In the genomic region with DNA sequence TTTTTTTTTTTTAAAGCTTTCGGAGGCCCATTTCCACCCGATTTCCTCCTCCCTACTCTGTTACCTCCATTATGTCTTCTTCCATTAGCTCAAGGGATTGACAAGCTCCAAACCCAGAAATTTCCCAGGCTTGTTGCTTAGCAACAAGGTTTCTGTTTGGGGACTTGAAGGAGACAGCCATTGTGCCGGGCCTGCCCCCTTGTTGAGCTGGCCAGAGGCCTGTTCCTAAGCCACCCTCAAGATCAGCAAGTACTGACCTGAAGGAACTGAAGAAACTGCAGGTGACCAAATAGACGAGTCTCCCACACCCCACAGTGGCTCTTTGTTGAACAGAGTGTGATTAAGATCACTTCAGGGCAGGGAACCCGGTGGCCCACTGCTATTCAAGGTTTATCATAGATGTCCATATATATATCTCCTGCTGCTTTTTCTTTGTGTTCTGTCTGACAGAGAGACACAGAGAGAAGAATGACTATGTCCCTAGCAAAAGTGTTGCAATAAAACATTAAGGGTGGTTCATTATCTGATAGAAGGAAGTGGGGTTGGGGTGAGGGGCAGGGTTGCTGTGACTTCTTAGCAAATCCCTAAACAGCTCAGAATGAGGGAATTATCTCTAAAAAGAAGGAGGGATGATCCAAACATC, we compare ENCODE assay signal across 10 cellular contexts.
DNase-seq lines count a peak whose midpoint lies in the region; ATAC-seq, FAIRE-seq and TF ChIP-seq lines count a peak whose summit lies in the region.
"Had no signal": no experiment of that assay in that cellular context is flagged by ENCODE, and none has a peak within 500 bp of the region (broad histone marks: within the 10 kb centered on the region; RNA-seq: fewer than 3 reads in every experiment).

No MANE protein-coding gene starts in this region.

- H3K36me3 ChIP-seq in heart right ventricle (peaks cover 0 to 9% (median 0%) of the 10 kb centered on the region in 9 donors), skeletal muscle tissue (ENCODE audit: control insufficient read depth in 3 of 3, insufficient read depth in 3 of 3, low read length in 3 of 3) (peaks cover 0 to 2% (median 0%) of the 10 kb centered on the region in 3 donors)

- H3K27ac ChIP-seq in heart right ventricle, result peak overlapping the region in 9 of 10 donors; percentile 37 to 75 (median 59)
- peak overlapping the region; percentile 23 for H3K27ac ChIP-seq in skeletal muscle tissue (ENCODE audit: low read depth, low read length)
- H3K27ac ChIP-seq: SJCRH30 had no signal

- H3K4me1 ChIP-seq in heart right ventricle (peaks cover 17 to 68% (median 41%) of the 10 kb centered on the region in 9 donors), skeletal muscle tissue (ENCODE audit: control insufficient read depth in 3 of 3, insufficient read depth in 3 of 3, low read length in 3 of 3) (peaks cover 26 to 33% (median 29%) of the 10 kb centered on the region in 3 donors)

- 39 to 41% methylated on average over 5 of the region's 5 CpGs for WGBS in heart right ventricle, 2 donors

- H3K27me3 ChIP-seq in heart right ventricle (no peaks in the 10 kb centered on the region), skeletal muscle tissue (ENCODE audit: control insufficient read depth in 3 of 3, insufficient read depth in 3 of 3, low read length in 3 of 3) (no peaks in the 10 kb centered on the region)
- H3K27me3 ChIP-seq: SJCRH30 had no signal

- ATAC-seq in heart right ventricle (peak in 7 of 8 donors; percentile 10 to 61 (median 37)), GM18873 (IDR thresholded peaks at IDR 0.05; ENCODE audit: low FRiP score, unreplicated experiment) (no peak)

- H3K9me3 ChIP-seq in heart right ventricle (peaks cover 0 to 4% (median 0%) of the 10 kb centered on the region in 11 donors), skeletal muscle tissue (ENCODE audit: control insufficient read depth in 3 of 3, low read length in 3 of 3) (no peaks in the 10 kb centered on the region)

- DNase-seq in NCI-H1092 treated with DMSO at 0.1 percent for 48 hours (lab: John Stamatoyannopoulos, UW) (peak; percentile 49), NCI-H1092 (lab: John Stamatoyannopoulos, UW) (no peak), SK-N-DZ (ENCODE audit: low spot score) (peak; percentile 96), heart right ventricle (no peak), frontal cortex (ENCODE audit: low spot score in 2 of 2) (no peak), NK-92 (lab: John Stamatoyannopoulos, UW; ENCODE audit: unreplicated experiment) (no peak)
- DNase-seq: activated T-cell treated with anti-CD3 and anti-CD28 coated beads for 4 hours had no signal

- no peak overlapping the region for H3K9ac ChIP-seq in skeletal muscle tissue (ENCODE audit: low read depth in 1 of 3, low read length in 3 of 3)

- FAIRE-seq in frontal cortex (lab: Jason Lieb, UNC), result no peak

- no peak for TF ChIP-seq CTCF in heart right ventricle (IDR thresholded peaks at IDR 0.05)

- intact Hi-C loops in heart right ventricle (cut with DNase I), result loop anchor here in 1 of 10 donors (10.0 kb wide), 1 partner anchor 62 kb away; no protein-coding TSS in a partner anchor

- H3K4me3 ChIP-seq in heart right ventricle (no peak overlapping the region), skeletal muscle tissue (ENCODE audit: low read length in 3 of 3) (no peak overlapping the region)
- H3K4me3 ChIP-seq: SJCRH30 had no signal

Comparison
In these comparisons a context has a peak if more than half of its experiments do, and no peak if none do; other contexts are left out.
1. DNase-seq: peak in NCI-H1092 treated with DMSO at 0.1 percent for 48 hours (single experiment) and SK-N-DZ (single experiment); none in NCI-H1092 (single experiment), heart right ventricle (0 of 2), frontal cortex (0 of 2) and NK-92 (single experiment).